23 cellular contexts compared by ENCODE assay signal in the genomic region with DNA sequence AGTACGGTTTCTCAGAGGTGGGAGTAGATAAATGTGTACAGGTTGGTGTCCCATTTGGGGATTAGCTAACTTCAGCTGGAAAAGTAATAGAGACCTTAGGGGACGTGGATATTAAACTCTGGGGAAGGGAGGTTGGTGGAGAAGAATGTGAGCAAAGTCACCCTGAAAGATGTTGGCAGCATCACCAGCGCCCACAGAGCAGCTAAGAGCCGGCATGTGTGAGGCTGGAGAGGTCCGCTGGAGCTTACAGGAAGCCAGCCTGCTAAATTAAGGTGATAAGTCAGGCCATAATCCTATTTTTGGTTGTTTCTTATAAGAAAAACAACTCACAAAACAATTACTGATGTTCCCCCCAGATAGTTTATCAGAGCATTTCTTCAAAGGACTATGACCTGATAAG.
"Had no signal": no experiment of that assay in that cellular context is flagged by ENCODE, and none has a peak within 500 bp of the region (broad histone marks: within the 10 kb centered on the region; RNA-seq: fewer than 3 reads in every experiment).

No MANE protein-coding gene starts in this region.

- H3K4me1 ChIP-seq: ascending aorta, tibial artery had no signal

- H3K36me3 Mint-ChIP-seq: activated naive CD4-positive, alpha-beta T cell treated with anti-CD3 and anti-CD28 coated beads, Interleukin-2, amount 10 ng/mL, durations not matched to agents 7 days and 5 days; stimulated activated memory B cell treated with anti-CD40 and anti-IgM and Interleukin-4, amounts not matched to agents 10 μg/mL and 1 μg/mL and 100 μg/mL, for 72 hours had no signal

- H3K4me1 Mint-ChIP-seq: activated naive CD4-positive, alpha-beta T cell treated with anti-CD3 and anti-CD28 coated beads, Interleukin-2, amount 10 ng/mL, durations not matched to agents 7 days and 5 days; stimulated activated memory B cell treated with anti-CD40 and anti-IgM and Interleukin-4, amounts not matched to agents 10 μg/mL and 1 μg/mL and 100 μg/mL, for 72 hours had no signal

- H3K36me3 ChIP-seq: ascending aorta, cardiac muscle cell, esophagus muscularis mucosa, ovary, suprapubic skin, tibial artery, WERI-Rb-1 had no signal

- H3K27ac ChIP-seq: ascending aorta, cardiac muscle cell, esophagus muscularis mucosa, ovary, suprapubic skin, tibial artery, WERI-Rb-1 had no signal

- H3K27ac Mint-ChIP-seq: activated naive CD4-positive, alpha-beta T cell treated with anti-CD3 and anti-CD28 coated beads, Interleukin-2, amount 10 ng/mL, durations not matched to agents 7 days and 5 days; activated naive CD8-positive, alpha-beta T cell treated with anti-CD3 and anti-CD28 coated beads, Interleukin-2, amount 10 ng/mL, durations not matched to agents 7 days and 5 days; progenitor cell of endocrine pancreas; stimulated activated memory B cell treated with anti-CD40 and anti-IgM and Interleukin-4, amounts not matched to agents 10 μg/mL and 1 μg/mL and 100 μg/mL, for 72 hours had no signal

- ATAC-seq: activated CD4-positive, CD25-positive, alpha-beta regulatory T cell treated with anti-CD3 and anti-CD28 coated beads, Interleukin-2, amount 50 U/mL, for 24 hours; stimulated activated memory B cell treated with anti-CD40 and anti-IgM and Interleukin-4, amounts not matched to agents 10 μg/mL and 1 μg/mL and 100 μg/mL, for 72 hours had no signal

- DNase-seq: activated CD4-positive, alpha-beta T cell treated with anti-CD3 and anti-CD28 coated beads for 48 hours; activated CD4-positive, alpha-beta T cell treated with anti-CD3 and anti-CD28 coated beads, Interleukin-2, amount 50 U/mL, for 48 hours; activated CD8-positive, alpha-beta memory T cell treated with anti-CD3 and anti-CD28 coated beads for 24 hours; activated gamma-delta T cell; activated naive CD4-positive, alpha-beta T cell treated with anti-CD3 and anti-CD28 coated beads, Interleukin-2, amount 10 ng/mL, durations not matched to agents 7 days and 5 days; activated naive CD8-positive, alpha-beta T cell treated with anti-CD3 and anti-CD28 coated beads, Interleukin-2, amount 10 ng/mL, durations not matched to agents 7 days and 5 days; cortex of kidney; kidney; ovary; stimulated activated CD4-positive, alpha-beta T cell treated with anti-CD3 and anti-CD28 coated beads, Interleukin-1b, Interleukin-23, amount 100 ng/mL, for 48 hours; stimulated activated CD4-positive, alpha-beta T cell treated with anti-CD3 and anti-CD28 coated beads, Interleukin-4, amount 100 ng/mL, for 4 hours; stimulated activated CD8-positive, alpha-beta memory T cell treated with anti-CD3 and anti-CD28 coated beads, Interleukin-4, amount 100 ng/mL, for 48 hours; tibial artery; WERI-Rb-1 had no signal

- H3K9me3 ChIP-seq: ascending aorta, esophagus muscularis mucosa, ovary, suprapubic skin, tibial artery had no signal

- H3K9me3 Mint-ChIP-seq: activated naive CD4-positive, alpha-beta T cell treated with anti-CD3 and anti-CD28 coated beads, Interleukin-2, amount 10 ng/mL, durations not matched to agents 7 days and 5 days; activated naive CD8-positive, alpha-beta T cell treated with anti-CD3 and anti-CD28 coated beads, Interleukin-2, amount 10 ng/mL, durations not matched to agents 7 days and 5 days; brain; stimulated activated memory B cell treated with anti-CD40 and anti-IgM and Interleukin-4, amounts not matched to agents 10 μg/mL and 1 μg/mL and 100 μg/mL, for 72 hours had no signal

- H3K27me3 ChIP-seq: ascending aorta, cardiac muscle cell, esophagus muscularis mucosa, ovary, suprapubic skin, tibial artery had no signal

- H3K4me3 ChIP-seq: ascending aorta, cardiac muscle cell, esophagus muscularis mucosa, ovary, smooth muscle cell, suprapubic skin, tibial artery had no signal

- H3K4me3 Mint-ChIP-seq: activated naive CD4-positive, alpha-beta T cell treated with anti-CD3 and anti-CD28 coated beads, Interleukin-2, amount 10 ng/mL, durations not matched to agents 7 days and 5 days; activated naive CD8-positive, alpha-beta T cell treated with anti-CD3 and anti-CD28 coated beads, Interleukin-2, amount 10 ng/mL, durations not matched to agents 7 days and 5 days; brain; stimulated activated memory B cell treated with anti-CD40 and anti-IgM and Interleukin-4, amounts not matched to agents 10 μg/mL and 1 μg/mL and 100 μg/mL, for 72 hours had no signal

- H3K27me3 Mint-ChIP-seq: activated naive CD4-positive, alpha-beta T cell treated with anti-CD3 and anti-CD28 coated beads, Interleukin-2, amount 10 ng/mL, durations not matched to agents 7 days and 5 days; brain; progenitor cell of endocrine pancreas had no signal
